In genomic region chr10:306654-307185, GRCh38 we compare ENCODE assay signal across 1 cellular context.
TF ChIP-seq lines count a peak whose summit lies in the region.

No MANE protein-coding gene starts in this region.

TF ChIP-seq in GM23338, 12 proteins besides CTCF, POLR2A, EP300 and RAD21 (continued from another document):
- no peak for TF ChIP-seq EZH2 (IDR thresholded peaks at IDR 0.05; ENCODE audit: low read depth, unreplicated experiment)
